ENCODE assay signal across 14 cellular contexts in the genomic region with DNA sequence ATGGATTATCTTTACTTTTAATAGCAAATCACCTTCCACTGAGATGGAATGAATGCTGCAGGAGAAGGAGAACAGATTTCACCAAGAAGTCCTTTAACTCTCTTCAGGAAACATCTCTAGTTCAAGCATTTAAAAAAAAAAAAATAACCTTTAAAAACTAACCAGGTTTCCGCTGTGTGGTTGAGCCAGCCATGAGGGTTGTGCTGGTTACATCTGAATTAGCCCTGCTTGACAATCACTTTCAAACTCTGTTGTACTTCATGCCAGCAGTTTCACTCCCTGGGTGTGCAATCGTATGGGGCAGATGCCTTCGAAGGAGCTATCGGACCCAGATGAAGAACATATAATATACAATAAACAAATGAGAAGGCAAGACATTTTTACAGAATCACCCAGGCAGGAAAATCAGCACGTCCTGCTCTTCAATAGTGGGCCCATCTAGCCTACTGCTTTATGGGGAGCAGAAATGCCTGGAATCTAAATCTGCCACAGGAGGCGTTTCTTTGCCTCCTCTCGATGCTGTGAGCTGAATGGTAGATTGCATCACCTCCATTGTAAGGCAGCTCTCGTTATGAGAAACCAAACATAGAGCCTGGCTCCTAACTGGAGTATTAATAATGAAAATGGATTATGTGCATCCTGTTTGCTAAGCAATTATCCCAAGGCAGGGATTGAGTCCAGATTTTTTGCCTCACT.
DNase-seq lines count a peak whose midpoint lies in the region; ATAC-seq, FAIRE-seq and TF ChIP-seq lines count a peak whose summit lies in the region.
"Had no signal": no experiment of that assay in that cellular context is flagged by ENCODE, and none has a peak within 500 bp of the region (broad histone marks: within the 10 kb centered on the region; RNA-seq: fewer than 3 reads in every experiment).

No MANE protein-coding gene starts in this region.

- intact Hi-C loops in gastrocnemius medialis (cut with DNase I; ENCODE audit: low total_unique reads) = no loop called here

- no peak for TF ChIP-seq CTCF in D721Med (IDR thresholded peaks at IDR 0.05; ENCODE audit: insufficient read depth, missing control alignments)
- no peak for TF ChIP-seq CTCF in gastrocnemius medialis (IDR thresholded peaks at IDR 0.05 in 4 of 5, conservative IDR thresholded peaks at IDR 0.05 in 1 of 5)

- no peaks in the 10 kb centered on the region for H3K36me3 ChIP-seq in gastrocnemius medialis

- TF ChIP-seq EP300 in Ishikawa (IDR thresholded peaks at IDR 0.05; ENCODE audit: borderline replicate concordance) = no peak

- no peaks in the 10 kb centered on the region for H3K9me3 ChIP-seq in gastrocnemius medialis

- no peak overlapping the region for H3K27ac ChIP-seq in gastrocnemius medialis
- H3K27ac ChIP-seq: RWPE1 had no signal

- no peaks in the 10 kb centered on the region for H3K27me3 ChIP-seq in gastrocnemius medialis

- in situ Hi-C loops in gastrocnemius medialis (cut with MboI; ENCODE audit: low sequenced_read_pairs in 4 of 4) = no loop called here

- FAIRE-seq in islet of Langerhans (lab: Jason Lieb, UNC) (peak; percentile 94), D721Med (lab: Jason Lieb, UNC) (no peak)
- FAIRE-seq: colon had no signal

- no peak for TF ChIP-seq POLR2A in gastrocnemius medialis (IDR thresholded peaks at IDR 0.05)

- TF ChIP-seq RAD21 in Ishikawa (IDR thresholded peaks at IDR 0.05; ENCODE audit: low read depth) = no peak

- DNase-seq in NCI-H2081 (lab: John Stamatoyannopoulos, UW) = peak; percentile 42 to 66
- no peak for DNase-seq in NCI-H2081 treated with DMSO at 0.1 percent for 48 hours (lab: John Stamatoyannopoulos, UW)
- DNase-seq in SW480 (ENCODE audit: low spot score) = peak; percentile 58
- DNase-seq in D721Med (ENCODE audit: insufficient read length, low spot score) = no peak
- DNase-seq in gastrocnemius medialis = no peak
- DNase-seq: activated CD4-positive, CD25-positive, alpha-beta regulatory T cell; occipital lobe; stimulated activated naive B cell treated with anti-CD40 and anti-IgM and Interleukin-4, amounts not matched to agents 10 μg/mL and 1 μg/mL and 100 μg/mL, for 72 hours had no signal

- H3K4me1 ChIP-seq in gastrocnemius medialis = no peaks in the 10 kb centered on the region

- H3K4me3 ChIP-seq in gastrocnemius medialis = no peak overlapping the region

- no peak for ATAC-seq in gastrocnemius medialis
- ATAC-seq in GM21360 (IDR thresholded peaks at IDR 0.05; ENCODE audit: unreplicated experiment) = no peak
- ATAC-seq: left lobe of liver; stimulated activated naive B cell treated with anti-CD40 and anti-IgM and Interleukin-4, amounts not matched to agents 10 μg/mL and 1 μg/mL and 100 μg/mL, for 72 hours had no signal

TF ChIP-seq in Ishikawa, 13 proteins besides CTCF, POLR2A, EP300 and RAD21:
- TF ChIP-seq TCF12 (IDR thresholded peaks at IDR 0.05; ENCODE audit: low read depth) (no peak), CEBPB (IDR thresholded peaks at IDR 0.05) (peak; percentile 93), TEAD4 (IDR thresholded peaks at IDR 0.05) (peak; percentile 68; the same call in 1 of the 2 replicates)

Comparison
In these comparisons a context has a peak if more than half of its experiments do, and no peak if none do; other contexts are left out.
1. DNase-seq: peak in NCI-H2081 (2 of 2) and SW480 (single experiment); none in NCI-H2081 treated with DMSO at 0.1 percent for 48 hours (single experiment), D721Med (single experiment) and gastrocnemius medialis (0 of 2).